ENCODE assay signal across 14 cellular contexts in genomic region chr13:69947577-69947976, GRCh38.
DNase-seq lines count a peak whose midpoint lies in the region; ATAC-seq and TF ChIP-seq lines count a peak whose summit lies in the region.
"Had no signal": no experiment of that assay in that cellular context is flagged by ENCODE, and none has a peak within 500 bp of the region (broad histone marks: within the 10 kb centered on the region; RNA-seq: fewer than 3 reads in every experiment).

No MANE protein-coding gene starts in this region.

- no peaks in the 10 kb centered on the region for H3K36me3 Mint-ChIP-seq in CD14-positive monocyte
- no peaks in the 10 kb centered on the region for H3K36me3 Mint-ChIP-seq in immature natural killer cell

- H3K4me1 Mint-ChIP-seq in CD14-positive monocyte = no peaks in the 10 kb centered on the region
- H3K4me1 Mint-ChIP-seq in immature natural killer cell = no peaks in the 10 kb centered on the region

- H3K4me3 Mint-ChIP-seq in CD14-positive monocyte = no peak overlapping the region
- H3K4me3 Mint-ChIP-seq in immature natural killer cell = no peak overlapping the region
- H3K4me3 Mint-ChIP-seq: nephron progenitor cell had no signal

- no peaks in the 10 kb centered on the region for H3K36me3 ChIP-seq in ovary

- no peak for TF ChIP-seq POLR2A in ovary (IDR thresholded peaks at IDR 0.05)

- peak; percentile 48 for DNase-seq in NCI-H446 treated with DMSO at 0.1 percent for 48 hours (lab: John Stamatoyannopoulos, UW)
- no peak for DNase-seq in CD14-positive monocyte (ENCODE audit: low spot score)
- DNase-seq in SIG-M5 treated with dmso at 0.1 percent for 504 hours (lab: John Stamatoyannopoulos, UW; ENCODE audit: unreplicated experiment) = no peak
- DNase-seq in immature natural killer cell = no peak
- DNase-seq in ovary = no peak
- DNase-seq: DND-41; effector CD4-positive, alpha-beta T cell; IMR-90; NCI-H1930; nephron progenitor cell; small intestine had no signal

- H3K27ac Mint-ChIP-seq in CD14-positive monocyte (no peak overlapping the region), immature natural killer cell (no peak overlapping the region)
- H3K27ac Mint-ChIP-seq: nephron progenitor cell had no signal

- H3K27ac ChIP-seq in ovary = no peak overlapping the region

- H3K27me3 ChIP-seq in ovary = peaks cover 3% of the 10 kb centered on the region

- H3K9me3 ChIP-seq in ovary = no peaks in the 10 kb centered on the region

- H3K27me3 Mint-ChIP-seq in CD14-positive monocyte (ENCODE audit: low read depth in 3 of 3) = no peaks in the 10 kb centered on the region
- no peaks in the 10 kb centered on the region for H3K27me3 Mint-ChIP-seq in immature natural killer cell (ENCODE audit: low read depth in 3 of 3)

- TF ChIP-seq CTCF in CD14-positive monocyte (IDR thresholded peaks at IDR 0.05) = no peak
- no peak for TF ChIP-seq CTCF in ovary (IDR thresholded peaks at IDR 0.05)

- no peak overlapping the region for H3K4me3 ChIP-seq in ovary

- ATAC-seq in GM18498 (IDR thresholded peaks at IDR 0.05; ENCODE audit: unreplicated experiment) (peak; percentile 24), GM21390 (IDR thresholded peaks at IDR 0.05; ENCODE audit: unreplicated experiment) (peak; percentile 14), HG03025 (IDR thresholded peaks at IDR 0.05; ENCODE audit: low FRiP score, unreplicated experiment) (peak; percentile 9)

- 36 to 60% (median 57%) methylated on average over 2 of the region's 2 CpGs for WGBS in ovary, 3 donors

- H3K9me3 Mint-ChIP-seq in CD14-positive monocyte = peaks cover 0 to 3% (median 0%) of the 10 kb centered on the region in 7 donors
- H3K9me3 Mint-ChIP-seq in immature natural killer cell = peaks cover 7 to 43% (median 28%) of the 10 kb centered on the region in 6 donors

- no peak for TF ChIP-seq EP300 in ovary (IDR thresholded peaks at IDR 0.05)

- intact Hi-C loops in CD14-positive monocyte (cut with micrococcal nuclease) = no loop called here
- intact Hi-C loops in ovary (cut with DNase I) = no loop called here

- no peaks in the 10 kb centered on the region for H3K4me1 ChIP-seq in ovary (ENCODE audit: insufficient read depth)
